9 cellular contexts compared by ENCODE assay signal in genomic region chr2:96977631-96978195, GRCh38. TPM values are rescaled to one million over a fixed set of nuclear protein-coding genes. Genes with fewer than 3 reads are reported as not detected.
DNase-seq lines count a peak whose midpoint lies in the region; ATAC-seq, FAIRE-seq and TF ChIP-seq lines count a peak whose summit lies in the region.
"Had no signal": no experiment of that assay in that cellular context is flagged by ENCODE, and none has a peak within 500 bp of the region (broad histone marks: within the 10 kb centered on the region; RNA-seq: fewer than 3 reads in every experiment).

No MANE protein-coding gene starts in this region.

- no peak for TF ChIP-seq CTCF in K562 (IDR thresholded peaks at IDR 0.05 in 2 of 3, conservative IDR thresholded peaks at IDR 0.05 in 1 of 3; ENCODE audit: insufficient read depth in 2 of 3, low read depth in 1 of 3, low read length in 3 of 3)
- TF ChIP-seq CTCF in ascending aorta (IDR thresholded peaks at IDR 0.05) = no peak

- TF ChIP-seq POLR2A in K562 (conservative IDR thresholded peaks at IDR 0.05) = no peak

- BruUV-seq in K562 (replicated peaks; lab: Mats Ljungman, UMichigan) = no TSS peak

- no peak overlapping the region for H3K9ac ChIP-seq in K562 (ENCODE audit: insufficient read depth in 1 of 2, low read depth in 2 of 2, low read length in 2 of 2)

- no peaks in the 10 kb centered on the region for H3K9me3 ChIP-seq in K562 (replicated peaks; ENCODE audit: control insufficient read depth, insufficient read depth, low read depth, low read length)
- H3K9me3 ChIP-seq in mesodermal cell (ENCODE audit: control insufficient read depth, low read length) = no peaks in the 10 kb centered on the region
- no peaks in the 10 kb centered on the region for H3K9me3 ChIP-seq in ascending aorta

- no peaks in the 10 kb centered on the region; the same call in 1 of the 2 replicates for H4K20me1 ChIP-seq in K562 (replicated peaks; ENCODE audit: control insufficient read depth, insufficient read depth, low read length)

- H3K27me3 ChIP-seq in K562 (ENCODE audit: control insufficient read depth in 2 of 2, insufficient read depth in 2 of 2, low read length in 2 of 2) (peaks cover 7 to 8% of the 10 kb centered on the region in 2 experiments; a peak in 4 of 5 replicates), ascending aorta (no peaks in the 10 kb centered on the region)

- DNase-seq in AG08395 (ENCODE audit: low spot score) (peak; percentile 50), HTR-8/SVneo (ENCODE audit: insufficient read length, low spot score) (peak; percentile 82), K562 (ENCODE audit: extremely low read depth in 1 of 4, low spot score in 3 of 4) (peak in 1 of 4 experiments; percentile 37), ascending aorta (ENCODE audit: low spot score in 2 of 2) (no peak), NCI-H524 (lab: John Stamatoyannopoulos, UW) (no peak), cerebellar nuclear complex (lab: John Stamatoyannopoulos, UW) (no peak)
- DNase-seq: naive B cell had no signal

- H3K4me2 ChIP-seq in K562 (ENCODE audit: insufficient read depth, low read length) = peak overlapping the region; percentile 39

- TF ChIP-seq RAD21 in K562 (CRISPR knock-in tag; conservative IDR thresholded peaks at IDR 0.05 in 1 of 2, IDR thresholded peaks at IDR 0.05 in 1 of 2) = no peak

- H3K4me3 ChIP-seq in K562 = no peak overlapping the region
- H3K4me3 ChIP-seq in mesodermal cell (ENCODE audit: extremely low read depth, insufficient read depth, low read length, poor library complexity, severe bottlenecking) = no peak overlapping the region
- H3K4me3 ChIP-seq in ascending aorta = no peak overlapping the region

- in situ Hi-C loops in K562 (cut with MboI) = no loop called here

- FAIRE-seq in HTR-8/SVneo (lab: Jason Lieb, UNC) (peak; percentile 92), K562 (lab: Jason Lieb, UNC) (peak; percentile 78)

- H3K27ac ChIP-seq in K562 (ENCODE audit: extremely low read depth, low read depth, low read length) = no peak overlapping the region
- peak overlapping the region; percentile 82 for H3K27ac ChIP-seq in mesodermal cell (ENCODE audit: low read depth, low read length, severe bottlenecking)
- no peak overlapping the region for H3K27ac ChIP-seq in ascending aorta

- H3K4me1 ChIP-seq in K562 (replicated peaks in 1 of 2; ENCODE audit: control insufficient read depth in 2 of 2, insufficient read depth in 2 of 2, low read length in 2 of 2) (peaks cover 0 to 3% of the 10 kb centered on the region in 2 experiments; a peak in 1 of 5 replicates), mesodermal cell (ENCODE audit: control insufficient read depth, insufficient read depth, low read length, poor library complexity, severe bottlenecking) (peaks cover 10% of the 10 kb centered on the region), ascending aorta (no peaks in the 10 kb centered on the region)

- intact Hi-C loops in K562 (cut with micrococcal nuclease) = no loop called here
- intact Hi-C loops in ascending aorta (cut with DNase I) = no loop called here

- POLR2A ChIA-PET in K562 (lab: Yijun Ruan, JAX) = no interaction called here

- WGBS in K562 (ENCODE audit: insufficient coverage, low coverage, missing lambda C conversion rate) = 0% methylated on average over 9 of the region's 16 CpGs
- WGBS in mesodermal cell (ENCODE audit: insufficient coverage in 2 of 2), 2 experiments = 24 to 28% methylated on average over 8 to 14 of the region's 16 CpGs

- ATAC-seq in K562 (peak; percentile 70), GM21447 (IDR thresholded peaks at IDR 0.05; ENCODE audit: unreplicated experiment) (no peak)

- CTCF ChIA-PET in K562 (lab: Yijun Ruan, JAX; ENCODE audit: low intra/inter-chr PET ratio) = no interaction called here

- no peak for TF ChIP-seq EP300 in K562 (IDR thresholded peaks at IDR 0.05; ENCODE audit: low read length)

- H3K36me3 ChIP-seq in K562 (ENCODE audit: control insufficient read depth, insufficient read depth, low read length) = no peaks in the 10 kb centered on the region
- no peaks in the 10 kb centered on the region for H3K36me3 ChIP-seq in mesodermal cell (ENCODE audit: control insufficient read depth, insufficient read depth, low read length)
- no peaks in the 10 kb centered on the region for H3K36me3 ChIP-seq in ascending aorta

- no peaks in the 10 kb centered on the region for H3K9me1 ChIP-seq in K562 (ENCODE audit: control insufficient read depth, insufficient read depth, low read length)

- no peaks in the 10 kb centered on the region for H3K79me2 ChIP-seq in K562 (ENCODE audit: control insufficient read depth, insufficient read depth, low read length)

- peak overlapping the region; percentile 49; the same call in 1 of the 2 replicates for H2AFZ ChIP-seq in K562 (ENCODE audit: low read depth, low read length)

TF ChIP-seq in K562, 482 proteins besides CTCF, POLR2A, EP300 and RAD21 (continues in another document):
- TF ChIP-seq SIX5 (IDR thresholded peaks at IDR 0.05; ENCODE audit: borderline replicate concordance in 1 of 2, insufficient read depth in 1 of 2, low read depth in 1 of 2, low read length in 2 of 2) (no peak), ZNF316 (IDR thresholded peaks at IDR 0.05) (peak; percentile 73), PHB (CRISPR knock-in tag; IDR thresholded peaks at IDR 0.05) (no peak), SETDB1 (IDR thresholded peaks at IDR 0.05; ENCODE audit: low read length) (no peak), ATF3 (IDR thresholded peaks at IDR 0.05) (peak; percentile 58), ATF3 (CRISPR knock-in tag; conservative IDR thresholded peaks at IDR 0.05) (no peak), PREB (CRISPR knock-in tag; IDR thresholded peaks at IDR 0.05) (no peak), MCM3 (IDR thresholded peaks at IDR 0.05) (no peak)

RNA-seq across cellular contexts. Expression of gene FAM178B, which starts 8.7 kb away (rescaled TPM):
- 43.9 and 142 TPM in 2 replicates for total RNA-seq in K562 (2011; cell fraction: chromatin; rRNA removed; ENCODE audit: low replicate concordance)
- total RNA-seq in K562 (2011; cell fraction: nucleolus; rRNA removed) = 242 and 249 TPM in 2 replicates
- total RNA-seq in K562 (2011; cell fraction: nucleoplasm; rRNA removed) = 153 and 176 TPM in 2 replicates
- total RNA-seq in K562 (2014; rRNA removed) = 68.1 and 118 TPM in 2 replicates
- total RNA-seq in K562 (2014; rRNA removed; fragmentation: Illumina TruSeq; extraction: Trizol) = 10.0 and 20.6 TPM in 2 replicates
- 79.9 and 82.6 TPM in 2 replicates for total RNA-seq in K562 (2015; rRNA removed; fragmentation: Illumina TruSeq; extraction: Trizol)
- 152 and 177 TPM in 2 replicates for total RNA-seq in K562 (2021)
- polyA plus RNA-seq in K562 (2011; rRNA removed) = 68.4 and 788 TPM in 2 replicates
- 415 and 947 TPM in 2 replicates for polyA plus RNA-seq in K562 (2011; cell fraction: cytosol; rRNA removed)
- 317 and 745 TPM in 2 replicates for polyA plus RNA-seq in K562 (2011; cell fraction: nucleus; rRNA removed)
- 495 and 1,020 TPM in 2 replicates for polyA plus RNA-seq in K562 (2012)
- 175 and 265 TPM in 2 replicates for polyA plus RNA-seq in K562 (2014; fragmentation: Illumina TruSeq; extraction: Trizol)
- polyA plus RNA-seq in K562 (2014; fragmentation: Nextera tagmentation; extraction: Ambion mirVana) = 10 to 100 TPM; 19.0 to 41.5 TPM
- polyA plus RNA-seq in K562 (2014; rRNA removed) = 139 and 175 TPM in 2 replicates
- 36.1 and 135 TPM in 2 replicates for polyA minus RNA-seq in K562 (2011; rRNA and poly(A)+ RNA removed)
- 62.9 and 369 TPM in 2 replicates for polyA minus RNA-seq in K562 (2011; cell fraction: cytosol; rRNA and poly(A)+ RNA removed)
- polyA minus RNA-seq in K562 (2011; cell fraction: nucleus; rRNA and poly(A)+ RNA removed) = 23.2 and 101 TPM in 2 replicates
- polyA plus RNA-seq in mesodermal cell (2013, experiment 1 of 2) = 1.8 TPM
- polyA plus RNA-seq in mesodermal cell (2013, experiment 2 of 2) = 1.8 TPM
- not detected for total RNA-seq in ascending aorta

Comparison
In these comparisons a context has a peak if more than half of its experiments do, and no peak if none do; other contexts are left out.
1. DNase-seq: peak in AG08395 (single experiment) and HTR-8/SVneo (single experiment); none in ascending aorta (0 of 2), NCI-H524 (0 of 2) and cerebellar nuclear complex (0 of 2).
2. RNA of gene FAM178B, which starts 8.7 kb away (total RNA-seq): 10.0 to 249 TPM in K562; not detected in ascending aorta (single experiment); every median in the first group is over 10 times any median in the second.